ENCODE assay signal across 16 cellular contexts in the genomic region with DNA sequence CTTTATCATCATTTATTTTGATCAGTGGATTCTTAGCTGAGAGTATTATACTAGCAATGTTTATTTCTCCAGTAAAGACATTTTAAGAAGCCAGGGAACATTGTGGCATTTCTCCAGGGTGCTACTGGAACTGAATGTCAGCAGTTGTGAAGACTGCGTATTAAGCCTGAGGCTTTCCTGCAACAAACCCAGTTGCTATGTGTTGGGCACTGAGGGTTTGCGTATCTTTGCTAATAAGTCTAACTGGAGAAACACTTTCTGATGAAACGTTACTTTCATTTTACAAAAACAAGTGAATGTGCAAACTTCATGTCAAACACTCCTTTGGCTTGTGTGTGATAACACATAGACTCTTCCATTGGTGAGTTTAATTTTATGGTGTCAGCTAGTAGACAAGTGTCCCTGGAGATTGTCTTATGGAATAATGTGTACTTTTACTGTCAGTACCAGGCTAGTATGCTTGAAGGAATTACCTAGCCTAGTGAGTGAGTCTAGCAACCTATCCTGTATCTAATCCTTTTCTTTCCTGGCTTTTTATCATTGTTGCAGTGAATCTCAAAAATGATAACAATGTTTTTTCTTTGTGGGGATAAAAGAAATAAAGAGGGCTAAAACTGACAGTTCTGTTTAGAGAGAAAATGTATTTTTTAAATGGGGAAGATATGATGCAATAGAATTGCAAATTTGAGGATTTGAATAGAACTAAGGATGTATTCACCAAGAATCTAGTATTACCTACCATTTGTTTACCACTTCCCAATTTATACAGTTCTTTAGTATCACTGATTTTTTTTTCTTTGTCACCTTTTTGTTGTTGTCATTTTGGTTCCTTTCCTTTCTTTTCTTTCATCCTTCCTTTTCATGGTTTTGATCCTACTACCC.
A peak's percentile ranks its signal among the peaks of the same experiment; 100 is the strongest.
DNase-seq lines count a peak whose midpoint lies in the region; ATAC-seq and TF ChIP-seq lines count a peak whose summit lies in the region.
"Had no signal": no experiment of that assay in that cellular context is flagged by ENCODE, and none has a peak within 500 bp of the region (broad histone marks: within the 10 kb centered on the region; RNA-seq: fewer than 3 reads in every experiment).

No MANE protein-coding gene starts in this region.

- H3K4me3 Mint-ChIP-seq in stimulated activated naive CD8-positive, alpha-beta T cell treated with anti-CD3 and anti-CD28 coated beads, Interleukin-15, amount 100 ng/mL, for 72 hours: no peak overlapping the region
- H3K4me3 Mint-ChIP-seq in naive thymus-derived CD4-positive, alpha-beta T cell: no peak overlapping the region
- H3K4me3 Mint-ChIP-seq: central memory CD8-positive, alpha-beta T cell; H9 had no signal

- in situ Hi-C loops in HAP-1 (cut with MboI; ENCODE audit: low sequenced_read_pairs): loop anchor here (25.0 kb wide), 2 partner anchors 253 to 753 kb away; partner anchors contain the start of gene HEATR1

- POLR2A ChIA-PET in naive thymus-derived CD4-positive, alpha-beta T cell (lab: Charles Lee): no interaction called here

- CTCF ChIA-PET in naive thymus-derived CD4-positive, alpha-beta T cell (lab: Charles Lee): no interaction called here

- peaks cover 34% of the 10 kb centered on the region for H3K4me1 Mint-ChIP-seq in stimulated activated naive CD8-positive, alpha-beta T cell treated with anti-CD3 and anti-CD28 coated beads, Interleukin-15, amount 100 ng/mL, for 72 hours
- peaks cover 4 to 29% (median 25%) of the 10 kb centered on the region in 7 donors for H3K4me1 Mint-ChIP-seq in naive thymus-derived CD4-positive, alpha-beta T cell
- H3K4me1 Mint-ChIP-seq: H9 had no signal

- H3K27ac ChIP-seq in esophagus muscularis mucosa (replicated peaks in 1 of 4): peak overlapping the region; percentile 59 to 77 (median 73)
- H3K27ac ChIP-seq in naive thymus-derived CD4-positive, alpha-beta T cell (ENCODE audit: low read depth, low read length): no peak overlapping the region
- H3K27ac ChIP-seq: KMS-11 had no signal

- ATAC-seq in stimulated activated naive CD8-positive, alpha-beta T cell treated with anti-CD3 and anti-CD28 coated beads, Interleukin-15, amount 100 ng/mL, for 72 hours: no peak
- ATAC-seq in stimulated activated naive CD8-positive, alpha-beta T cell treated with anti-CD3 and anti-CD28 coated beads, Interleukin-15, Interleukin-2, amounts not matched to agents 100 U/mL and 50 U/mL, for 24 hours: no peak
- no peak for ATAC-seq in naive thymus-derived CD4-positive, alpha-beta T cell

- peaks cover 0 to 63% (median 38%) of the 10 kb centered on the region in 4 donors for H3K36me3 ChIP-seq in esophagus muscularis mucosa
- peaks cover 0 to 26% (median 9%) of the 10 kb centered on the region in 3 experiments for H3K36me3 ChIP-seq in naive thymus-derived CD4-positive, alpha-beta T cell (ENCODE audit: control insufficient read depth in 2 of 3, insufficient read depth in 3 of 3, low read length in 3 of 3)
- peaks cover 34% of the 10 kb centered on the region for H3K36me3 ChIP-seq in HAP-1 (replicated peaks)

- WGBS in esophagus muscularis mucosa: 64% methylated on average over 3 of the region's 3 CpGs

- H3K9me3 ChIP-seq in esophagus muscularis mucosa (no peaks in the 10 kb centered on the region), HAP-1 (no peaks in the 10 kb centered on the region)
- no peaks in the 10 kb centered on the region for H3K9me3 ChIP-seq in naive thymus-derived CD4-positive, alpha-beta T cell (ENCODE audit: control insufficient read depth in 2 of 3, low read length in 3 of 3)

- no peak for TF ChIP-seq POLR2A in esophagus muscularis mucosa (IDR thresholded peaks at IDR 0.05; ENCODE audit: low read depth)

- H3K27ac Mint-ChIP-seq in stimulated activated naive CD8-positive, alpha-beta T cell treated with anti-CD3 and anti-CD28 coated beads, Interleukin-15, amount 100 ng/mL, for 72 hours: peak overlapping the region; percentile 23 to 35
- H3K27ac Mint-ChIP-seq in naive thymus-derived CD4-positive, alpha-beta T cell: peak overlapping the region in 5 of 9 donors; percentile 26 to 73 (median 48)
- H3K27ac Mint-ChIP-seq: H9 had no signal

- H3K27me3 ChIP-seq in esophagus muscularis mucosa: no peaks in the 10 kb centered on the region
- H3K27me3 ChIP-seq in naive thymus-derived CD4-positive, alpha-beta T cell (ENCODE audit: control insufficient read depth in 2 of 2, insufficient read depth in 2 of 2, low read length in 2 of 2): no peaks in the 10 kb centered on the region
- H3K27me3 ChIP-seq in HAP-1 (ENCODE audit: low read depth): no peaks in the 10 kb centered on the region

- peaks cover 20 to 65% (median 52%) of the 10 kb centered on the region in 5 donors for H3K36me3 Mint-ChIP-seq in naive thymus-derived CD4-positive, alpha-beta T cell

- intact Hi-C loops in esophagus muscularis mucosa (cut with DNase I): no loop called here
- intact Hi-C loops in naive thymus-derived CD4-positive, alpha-beta T cell (cut with micrococcal nuclease): no loop called here

- H3K9me3 Mint-ChIP-seq in stimulated activated naive CD8-positive, alpha-beta T cell treated with anti-CD3 and anti-CD28 coated beads, Interleukin-15, amount 100 ng/mL, for 72 hours: no peaks in the 10 kb centered on the region
- H3K9me3 Mint-ChIP-seq in naive thymus-derived CD4-positive, alpha-beta T cell: peaks cover 0 to 5% (median 0%) of the 10 kb centered on the region in 11 donors
- H3K9me3 Mint-ChIP-seq: central memory CD8-positive, alpha-beta T cell; H9 had no signal

- no peak for DNase-seq in stimulated activated naive CD8-positive, alpha-beta T cell treated with anti-CD3 and anti-CD28 coated beads, Interleukin-15, amount 100 ng/mL, for 72 hours
- DNase-seq in stimulated activated naive CD8-positive, alpha-beta T cell treated with anti-CD3 and anti-CD28 coated beads, Interleukin-15, Interleukin-2, amounts not matched to agents 100 U/mL and 50 U/mL, for 24 hours: no peak
- DNase-seq in esophagus muscularis mucosa (ENCODE audit: extremely low spot score) (no peak), DMS53 treated with DMSO at 0.1 percent for 48 hours (lab: John Stamatoyannopoulos, UW; ENCODE audit: unreplicated experiment) (no peak), HAP-1 (ENCODE audit: low spot score in 2 of 2) (no peak)
- no peak for DNase-seq in naive thymus-derived CD4-positive, alpha-beta T cell
- DNase-seq in stimulated activated CD4-positive, alpha-beta T cell treated with anti-CD3 and anti-CD28 coated beads, Interleukin-4, amount 100 ng/mL, for 24 hours: no peak
- DNase-seq: amniotic stem cell; Calu3; effector memory CD4-positive, alpha-beta T cell; H9; NCI-H1048; NCI-H2081; NCI-H446 treated with DMSO at 0.1 percent for 48 hours had no signal

- H3K4me1 ChIP-seq in esophagus muscularis mucosa (peaks cover 17 to 57% (median 49%) of the 10 kb centered on the region in 4 donors), HAP-1 (no peaks in the 10 kb centered on the region; the same call in 1 of the 2 replicates)
- H3K4me1 ChIP-seq in naive thymus-derived CD4-positive, alpha-beta T cell (ENCODE audit: control insufficient read depth in 2 of 2, insufficient read depth in 2 of 2, low read length in 2 of 2): peaks cover 0 to 15% of the 10 kb centered on the region in 2 donors

- H3K4me3 ChIP-seq in esophagus muscularis mucosa (peak overlapping the region in 1 of 4 donors; percentile 3), HAP-1 (no peak overlapping the region)
- no peak overlapping the region for H3K4me3 ChIP-seq in naive thymus-derived CD4-positive, alpha-beta T cell (ENCODE audit: low read length)

- H3K27me3 Mint-ChIP-seq in stimulated activated naive CD8-positive, alpha-beta T cell treated with anti-CD3 and anti-CD28 coated beads, Interleukin-15, amount 100 ng/mL, for 72 hours: no peaks in the 10 kb centered on the region
- H3K27me3 Mint-ChIP-seq in naive thymus-derived CD4-positive, alpha-beta T cell: no peaks in the 10 kb centered on the region
- H3K27me3 Mint-ChIP-seq: central memory CD8-positive, alpha-beta T cell had no signal

- TF ChIP-seq CTCF in esophagus muscularis mucosa (IDR thresholded peaks at IDR 0.05): no peak

- peak; percentile 47 for TF ChIP-seq EP300 in esophagus muscularis mucosa (IDR thresholded peaks at IDR 0.05)
